1 cellular context compared by ENCODE assay signal in genomic region chr5:88665750-88666215, GRCh38.
TF ChIP-seq lines count a peak whose summit lies in the region.

No MANE protein-coding gene starts in this region.

TF ChIP-seq in HepG2, 621 proteins besides CTCF, POLR2A, EP300 and RAD21 (continued from another document):
- TF ChIP-seq, protein P1, sequence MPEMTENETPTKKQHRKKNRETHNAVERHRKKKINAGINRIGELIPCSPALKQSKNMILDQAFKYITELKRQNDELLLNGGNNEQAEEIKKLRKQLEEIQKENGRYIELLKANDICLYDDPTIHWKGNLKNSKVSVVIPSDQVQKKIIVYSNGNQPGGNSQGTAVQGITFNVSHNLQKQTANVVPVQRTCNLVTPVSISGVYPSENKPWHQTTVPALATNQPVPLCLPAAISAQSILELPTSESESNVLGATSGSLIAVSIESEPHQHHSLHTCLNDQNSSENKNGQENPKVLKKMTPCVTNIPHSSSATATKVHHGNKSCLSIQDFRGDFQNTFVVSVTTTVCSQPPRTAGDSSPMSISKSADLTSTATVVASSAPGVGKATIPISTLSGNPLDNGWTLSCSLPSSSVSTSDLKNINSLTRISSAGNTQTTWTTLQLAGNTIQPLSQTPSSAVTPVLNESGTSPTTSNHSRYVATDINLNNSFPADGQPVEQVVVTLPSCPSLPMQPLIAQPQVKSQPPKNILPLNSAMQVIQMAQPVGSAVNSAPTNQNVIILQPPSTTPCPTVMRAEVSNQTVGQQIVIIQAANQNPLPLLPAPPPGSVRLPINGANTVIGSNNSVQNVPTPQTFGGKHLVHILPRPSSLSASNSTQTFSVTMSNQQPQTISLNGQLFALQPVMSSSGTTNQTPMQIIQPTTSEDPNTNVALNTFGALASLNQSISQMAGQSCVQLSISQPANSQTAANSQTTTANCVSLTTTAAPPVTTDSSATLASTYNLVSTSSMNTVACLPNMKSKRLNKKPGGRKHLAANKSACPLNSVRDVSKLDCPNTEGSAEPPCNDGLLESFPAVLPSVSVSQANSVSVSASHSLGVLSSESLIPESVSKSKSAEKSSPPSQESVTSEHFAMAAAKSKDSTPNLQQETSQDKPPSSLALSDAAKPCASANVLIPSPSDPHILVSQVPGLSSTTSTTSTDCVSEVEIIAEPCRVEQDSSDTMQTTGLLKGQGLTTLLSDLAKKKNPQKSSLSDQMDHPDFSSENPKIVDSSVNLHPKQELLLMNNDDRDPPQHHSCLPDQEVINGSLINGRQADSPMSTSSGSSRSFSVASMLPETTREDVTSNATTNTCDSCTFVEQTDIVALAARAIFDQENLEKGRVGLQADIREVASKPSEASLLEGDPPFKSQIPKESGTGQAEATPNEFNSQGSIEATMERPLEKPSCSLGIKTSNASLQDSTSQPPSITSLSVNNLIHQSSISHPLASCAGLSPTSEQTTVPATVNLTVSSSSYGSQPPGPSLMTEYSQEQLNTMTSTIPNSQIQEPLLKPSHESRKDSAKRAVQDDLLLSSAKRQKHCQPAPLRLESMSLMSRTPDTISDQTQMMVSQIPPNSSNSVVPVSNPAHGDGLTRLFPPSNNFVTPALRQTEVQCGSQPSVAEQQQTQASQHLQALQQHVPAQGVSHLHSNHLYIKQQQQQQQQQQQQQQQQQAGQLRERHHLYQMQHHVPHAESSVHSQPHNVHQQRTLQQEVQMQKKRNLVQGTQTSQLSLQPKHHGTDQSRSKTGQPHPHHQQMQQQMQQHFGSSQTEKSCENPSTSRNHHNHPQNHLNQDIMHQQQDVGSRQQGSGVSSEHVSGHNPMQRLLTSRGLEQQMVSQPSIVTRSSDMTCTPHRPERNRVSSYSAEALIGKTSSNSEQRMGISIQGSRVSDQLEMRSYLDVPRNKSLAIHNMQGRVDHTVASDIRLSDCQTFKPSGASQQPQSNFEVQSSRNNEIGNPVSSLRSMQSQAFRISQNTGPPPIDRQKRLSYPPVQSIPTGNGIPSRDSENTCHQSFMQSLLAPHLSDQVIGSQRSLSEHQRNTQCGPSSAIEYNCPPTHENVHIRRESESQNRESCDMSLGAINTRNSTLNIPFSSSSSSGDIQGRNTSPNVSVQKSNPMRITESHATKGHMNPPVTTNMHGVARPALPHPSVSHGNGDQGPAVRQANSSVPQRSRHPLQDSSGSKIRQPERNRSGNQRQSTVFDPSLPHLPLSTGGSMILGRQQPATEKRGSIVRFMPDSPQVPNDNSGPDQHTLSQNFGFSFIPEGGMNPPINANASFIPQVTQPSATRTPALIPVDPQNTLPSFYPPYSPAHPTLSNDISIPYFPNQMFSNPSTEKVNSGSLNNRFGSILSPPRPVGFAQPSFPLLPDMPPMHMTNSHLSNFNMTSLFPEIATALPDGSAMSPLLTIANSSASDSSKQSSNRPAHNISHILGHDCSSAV (CRISPR knock-in tag; IDR thresholded peaks at IDR 0.05; ENCODE audit: borderline replicate concordance): no peak
- TF ChIP-seq ZNF18 (CRISPR knock-in tag; IDR thresholded peaks at IDR 0.05; ENCODE audit: insufficient replicate concordance) (no peak), FOXJ3 (CRISPR knock-in tag; IDR thresholded peaks at IDR 0.05; ENCODE audit: borderline replicate concordance) (no peak), KDM2A (CRISPR knock-in tag; IDR thresholded peaks at IDR 0.05; ENCODE audit: borderline replicate concordance, low read depth) (no peak), GMEB2 (CRISPR knock-in tag; IDR thresholded peaks at IDR 0.05; ENCODE audit: low read depth) (no peak), ZNF646 (CRISPR knock-in tag; IDR thresholded peaks at IDR 0.05) (no peak), ZFP36L1 (CRISPR knock-in tag; IDR thresholded peaks at IDR 0.05) (no peak), HNF1A (IDR thresholded peaks at IDR 0.05; ENCODE audit: low read depth) (no peak), HNF1A (CRISPR knock-in tag; IDR thresholded peaks at IDR 0.05; ENCODE audit: borderline replicate concordance) (no peak), CC2D1A (CRISPR knock-in tag; IDR thresholded peaks at IDR 0.05) (no peak), NR2F2 (IDR thresholded peaks at IDR 0.05; ENCODE audit: borderline replicate concordance, low read depth) (no peak), GATAD1 (CRISPR knock-in tag; IDR thresholded peaks at IDR 0.05) (no peak), SP1 (IDR thresholded peaks at IDR 0.05) (no peak), SP1 (CRISPR knock-in tag; IDR thresholded peaks at IDR 0.05) (no peak), TGIF2 (CRISPR knock-in tag; IDR thresholded peaks at IDR 0.05) (no peak)
- TF ChIP-seq, protein P2, sequence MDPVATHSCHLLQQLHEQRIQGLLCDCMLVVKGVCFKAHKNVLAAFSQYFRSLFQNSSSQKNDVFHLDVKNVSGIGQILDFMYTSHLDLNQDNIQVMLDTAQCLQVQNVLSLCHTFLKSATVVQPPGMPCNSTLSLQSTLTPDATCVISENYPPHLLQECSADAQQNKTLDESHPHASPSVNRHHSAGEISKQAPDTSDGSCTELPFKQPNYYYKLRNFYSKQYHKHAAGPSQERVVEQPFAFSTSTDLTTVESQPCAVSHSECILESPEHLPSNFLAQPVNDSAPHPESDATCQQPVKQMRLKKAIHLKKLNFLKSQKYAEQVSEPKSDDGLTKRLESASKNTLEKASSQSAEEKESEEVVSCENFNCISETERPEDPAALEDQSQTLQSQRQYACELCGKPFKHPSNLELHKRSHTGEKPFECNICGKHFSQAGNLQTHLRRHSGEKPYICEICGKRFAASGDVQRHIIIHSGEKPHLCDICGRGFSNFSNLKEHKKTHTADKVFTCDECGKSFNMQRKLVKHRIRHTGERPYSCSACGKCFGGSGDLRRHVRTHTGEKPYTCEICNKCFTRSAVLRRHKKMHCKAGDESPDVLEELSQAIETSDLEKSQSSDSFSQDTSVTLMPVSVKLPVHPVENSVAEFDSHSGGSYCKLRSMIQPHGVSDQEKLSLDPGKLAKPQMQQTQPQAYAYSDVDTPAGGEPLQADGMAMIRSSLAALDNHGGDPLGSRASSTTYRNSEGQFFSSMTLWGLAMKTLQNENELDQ (CRISPR knock-in tag; IDR thresholded peaks at IDR 0.05; ENCODE audit: borderline replicate concordance): no peak
- TF ChIP-seq, protein P3, sequence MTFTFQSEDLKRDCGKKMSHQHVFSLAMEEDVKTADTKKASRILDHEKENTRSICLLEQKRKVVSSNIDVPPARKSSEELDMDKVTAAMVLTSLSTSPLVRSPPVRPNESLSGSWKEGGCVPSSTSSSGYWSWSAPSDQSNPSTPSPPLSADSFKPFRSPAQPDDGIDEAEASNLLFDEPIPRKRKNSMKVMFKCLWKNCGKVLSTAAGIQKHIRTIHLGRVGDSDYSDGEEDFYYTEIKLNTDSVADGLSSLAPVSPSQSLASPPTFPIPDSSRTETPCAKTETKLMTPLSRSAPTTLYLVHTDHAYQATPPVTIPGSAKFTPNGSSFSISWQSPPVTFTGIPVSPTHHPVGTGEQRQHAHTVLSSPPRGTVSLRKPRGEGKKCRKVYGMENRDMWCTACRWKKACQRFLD (CRISPR knock-in tag; IDR thresholded peaks at IDR 0.05; ENCODE audit: borderline replicate concordance): no peak
